Comparison of ENCODE assay signal across 27 cellular contexts in the genomic region with DNA sequence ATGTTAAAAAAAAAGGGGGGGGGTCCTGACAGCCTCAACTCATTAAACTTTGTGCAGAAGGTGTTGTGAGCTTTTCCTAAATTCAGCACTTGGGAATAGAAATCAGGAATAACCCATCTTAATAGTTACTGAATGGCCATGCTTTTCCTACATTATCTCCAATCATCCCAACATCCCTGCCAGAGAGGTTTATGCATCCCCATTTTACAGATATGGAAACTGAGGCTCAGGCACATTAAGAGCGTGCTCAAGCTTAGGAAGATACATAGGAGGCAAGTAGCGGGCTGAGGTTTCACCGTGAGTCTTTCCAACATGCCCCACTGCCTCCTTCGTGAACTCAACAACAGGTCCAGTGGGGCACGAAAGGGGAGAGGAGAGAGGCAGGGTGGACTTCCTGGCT.
DNase-seq lines count a peak whose midpoint lies in the region; ATAC-seq, FAIRE-seq and TF ChIP-seq lines count a peak whose summit lies in the region.
"Had no signal": no experiment of that assay in that cellular context is flagged by ENCODE, and none has a peak within 500 bp of the region (broad histone marks: within the 10 kb centered on the region; RNA-seq: fewer than 3 reads in every experiment).

No MANE protein-coding gene starts in this region.

- TF ChIP-seq POLR2A in K562 (conservative IDR thresholded peaks at IDR 0.05) = no peak

- no peak for DNase-seq in GM23338 (ENCODE audit: low spot score)
- DNase-seq in K562 (ENCODE audit: extremely low read depth in 1 of 4, low spot score in 3 of 4) = no peak
- DNase-seq in naive thymus-derived CD4-positive, alpha-beta T cell = no peak
- DNase-seq in natural killer cell = no peak
- no peak for DNase-seq in activated naive CD4-positive, alpha-beta T cell treated with anti-CD3 and anti-CD28 coated beads, Interleukin-2, amount 50 U/mL, for 72 hours (ENCODE audit: low spot score in 2 of 2)
- no peak for DNase-seq in mesothelial cell of epicardium (ENCODE audit: low spot score in 2 of 2, unreplicated experiment in 2 of 2)
- DNase-seq in NCI-H345 treated with DMSO at 0.1 percent for 48 hours (lab: John Stamatoyannopoulos, UW; ENCODE audit: unreplicated experiment) = no peak
- DNase-seq: activated CD4-positive, alpha-beta T cell treated with anti-CD3 and anti-CD28 coated beads for 1 hour; activated CD8-positive, alpha-beta memory T cell treated with anti-CD3 and anti-CD28 coated beads, Interleukin-2, amount 50 U/mL, for 48 hours; DMS79 treated with DMSO at 0.1 percent for 48 hours; immature natural killer cell; left colon; NCI-H1105; NCI-H187; NCI-H510A treated with DMSO at 0.1 percent for 48 hours; right cardiac atrium; stimulated activated CD4-positive, alpha-beta T cell treated with anti-CD3 and anti-CD28 coated beads, Interleukin-12 subunit alpha, Interleukin-12 subunit beta, amount 100 ng/mL, for 4 hours; stimulated activated CD4-positive, alpha-beta T cell treated with anti-CD3 and anti-CD28 coated beads, Interleukin-2, amount 100 ng/mL, for 48 hours had no signal

- H3K27me3 Mint-ChIP-seq in GM23338 (ENCODE audit: insufficient read depth, low read depth, poor library complexity) (peaks cover 7% of the 10 kb centered on the region), natural killer cell (ENCODE audit: low read depth in 2 of 2) (peaks cover 17 to 38% of the 10 kb centered on the region in 2 donors), mesothelial cell of epicardium (ENCODE audit: low read depth) (no peaks in the 10 kb centered on the region)
- H3K27me3 Mint-ChIP-seq in naive thymus-derived CD4-positive, alpha-beta T cell = no peaks in the 10 kb centered on the region
- H3K27me3 Mint-ChIP-seq: activated CD8-positive, alpha-beta T cell treated with anti-CD3 and anti-CD28 coated beads for 36 hours; activated naive CD4-positive, alpha-beta T cell treated with anti-CD3 and anti-CD28 coated beads, Interleukin-2, amount 10 ng/mL, durations not matched to agents 7 days and 5 days had no signal

- H3K27ac Mint-ChIP-seq in GM23338 (no peak overlapping the region), natural killer cell (no peak overlapping the region), mesothelial cell of epicardium (no peak overlapping the region)
- peak overlapping the region in 6 of 9 donors; percentile 36 to 91 (median 61) for H3K27ac Mint-ChIP-seq in naive thymus-derived CD4-positive, alpha-beta T cell
- no peak overlapping the region for H3K27ac Mint-ChIP-seq in activated naive CD4-positive, alpha-beta T cell treated with anti-CD3 and anti-CD28 coated beads, Interleukin-2, amount 50 U/mL, for 72 hours
- H3K27ac Mint-ChIP-seq: activated CD8-positive, alpha-beta T cell treated with anti-CD3 and anti-CD28 coated beads for 36 hours; immature natural killer cell had no signal

- no peaks in the 10 kb centered on the region for H3K9me2 ChIP-seq in GM23338 (ENCODE audit: insufficient read depth)

- H3K36me3 Mint-ChIP-seq in GM23338 (ENCODE audit: low read depth) (no peaks in the 10 kb centered on the region), natural killer cell (no peaks in the 10 kb centered on the region), mesothelial cell of epicardium (no peaks in the 10 kb centered on the region)
- H3K36me3 Mint-ChIP-seq in naive thymus-derived CD4-positive, alpha-beta T cell = no peaks in the 10 kb centered on the region
- H3K36me3 Mint-ChIP-seq in activated naive CD4-positive, alpha-beta T cell treated with anti-CD3 and anti-CD28 coated beads, Interleukin-2, amount 50 U/mL, for 72 hours = no peaks in the 10 kb centered on the region
- H3K36me3 Mint-ChIP-seq: activated naive CD4-positive, alpha-beta T cell treated with anti-CD3 and anti-CD28 coated beads, Interleukin-2, amount 10 ng/mL, durations not matched to agents 7 days and 5 days; brain; immature natural killer cell had no signal

- H3K4me3 Mint-ChIP-seq in GM23338 (no peak overlapping the region), natural killer cell (no peak overlapping the region), mesothelial cell of epicardium (no peak overlapping the region)
- H3K4me3 Mint-ChIP-seq in naive thymus-derived CD4-positive, alpha-beta T cell = peak overlapping the region in 3 of 10 donors; percentile 48 to 75 (median 56)
- H3K4me3 Mint-ChIP-seq: activated CD8-positive, alpha-beta T cell treated with anti-CD3 and anti-CD28 coated beads for 36 hours; activated naive CD4-positive, alpha-beta T cell treated with anti-CD3 and anti-CD28 coated beads, Interleukin-2, amount 10 ng/mL, durations not matched to agents 7 days and 5 days; activated T-helper 1 cell treated with anti-CD3 and anti-CD28 coated beads, Interleukin-12 subunit alpha, Interleukin-12 subunit beta, Interleukin-2, Interleukin-4 antibody, amounts not matched to agents 30 ng/mL and 10 ng/mL and 1 ng/mL, durations not matched to agents 14 hours and 24 hours and 36 hours; brain; immature natural killer cell had no signal

- peak overlapping the region in 10 of 11 experiments; percentile 45 to 85 (median 77); a peak in 18 of 22 replicates for H3K27ac ChIP-seq in BLaER1 treated with 17β-estradiol and CSF1 and Interleukin-3, amounts not matched to agents 10 nM and 100 nM
- H3K27ac ChIP-seq in GM23338 (ENCODE audit: low read depth) (no peak overlapping the region), K562 (ENCODE audit: extremely low read depth, low read depth, low read length) (no peak overlapping the region)
- no peak overlapping the region for H3K27ac ChIP-seq in naive thymus-derived CD4-positive, alpha-beta T cell (ENCODE audit: low read depth, low read length)
- H3K27ac ChIP-seq: C4-2B, tibial nerve had no signal

- H3K9me3 Mint-ChIP-seq in GM23338 (no peaks in the 10 kb centered on the region), natural killer cell (no peaks in the 10 kb centered on the region), mesothelial cell of epicardium (no peaks in the 10 kb centered on the region)
- H3K9me3 Mint-ChIP-seq in naive thymus-derived CD4-positive, alpha-beta T cell = no peaks in the 10 kb centered on the region
- H3K9me3 Mint-ChIP-seq in activated naive CD4-positive, alpha-beta T cell treated with anti-CD3 and anti-CD28 coated beads, Interleukin-2, amount 50 U/mL, for 72 hours = no peaks in the 10 kb centered on the region
- H3K9me3 Mint-ChIP-seq: activated CD8-positive, alpha-beta T cell treated with anti-CD3 and anti-CD28 coated beads for 36 hours; activated naive CD4-positive, alpha-beta T cell treated with anti-CD3 and anti-CD28 coated beads, Interleukin-2, amount 10 ng/mL, durations not matched to agents 7 days and 5 days; activated T-helper 1 cell treated with anti-CD3 and anti-CD28 coated beads, Interleukin-12 subunit alpha, Interleukin-12 subunit beta, Interleukin-2, Interleukin-4 antibody, amounts not matched to agents 30 ng/mL and 10 ng/mL and 1 ng/mL, durations not matched to agents 14 hours and 24 hours and 36 hours; immature natural killer cell had no signal

- H3K79me2 ChIP-seq in GM23338 (replicated peaks; ENCODE audit: insufficient read depth) (no peaks in the 10 kb centered on the region), K562 (ENCODE audit: control insufficient read depth, insufficient read depth, low read length) (no peaks in the 10 kb centered on the region)

- intact Hi-C loops in K562 (cut with micrococcal nuclease) = no loop called here
- intact Hi-C loops in naive thymus-derived CD4-positive, alpha-beta T cell (cut with micrococcal nuclease) = loop anchor here (1.0 to 2.0 kb wide), 2 partner anchors 23 to 25 kb away; no protein-coding TSS in a partner anchor
- intact Hi-C loops in natural killer cell (cut with micrococcal nuclease) = no loop called here

- no peaks in the 10 kb centered on the region for H3F3A ChIP-seq in GM23338 (replicated peaks; ENCODE audit: low read depth)

- H3K4me1 Mint-ChIP-seq in GM23338 = peaks cover 13% of the 10 kb centered on the region
- H3K4me1 Mint-ChIP-seq in naive thymus-derived CD4-positive, alpha-beta T cell = peaks cover 20 to 54% (median 49%) of the 10 kb centered on the region in 7 donors
- H3K4me1 Mint-ChIP-seq in natural killer cell = peaks cover 4 to 23% of the 10 kb centered on the region in 2 donors
- peaks cover 7% of the 10 kb centered on the region for H3K4me1 Mint-ChIP-seq in mesothelial cell of epicardium

- 0 out of 20 replicates have a peak overlapping the region, but pooled peaks of 1 of the 10 experiments have one; percentile 6 for H3K4me3 ChIP-seq in BLaER1 treated with 17β-estradiol and CSF1 and Interleukin-3, amounts not matched to agents 10 nM and 100 nM
- H3K4me3 ChIP-seq in GM23338 = no peak overlapping the region
- no peak overlapping the region for H3K4me3 ChIP-seq in K562
- H3K4me3 ChIP-seq in naive thymus-derived CD4-positive, alpha-beta T cell (ENCODE audit: low read length) = no peak overlapping the region
- H3K4me3 ChIP-seq: MG63, tibial nerve had no signal

- CTCF ChIA-PET in K562 (lab: Yijun Ruan, JAX; ENCODE audit: low intra/inter-chr PET ratio) = no interaction called here
- CTCF ChIA-PET in naive thymus-derived CD4-positive, alpha-beta T cell (lab: Charles Lee) = interaction anchor here (0.9 kb wide), 1 partner anchor 39 kb away, joined by 3 read pairs; no protein-coding TSS in a partner anchor

- H3K9ac ChIP-seq in BLaER1 treated with 17β-estradiol and CSF1 and Interleukin-3, amounts not matched to agents 10 nM and 100 nM = peak overlapping the region in 10 of 11 experiments; percentile 36 to 72 (median 64); a peak in 13 of 22 replicates
- H3K9ac ChIP-seq in K562 (ENCODE audit: insufficient read depth in 1 of 2, low read depth in 2 of 2, low read length in 2 of 2) = no peak overlapping the region

- H2AFZ ChIP-seq in GM23338 (0 out of 2 replicates have a peak overlapping the region, but pooled peaks have one; percentile 18), K562 (ENCODE audit: low read depth, low read length) (no peak overlapping the region)

- TF ChIP-seq RAD21 in K562 (CRISPR knock-in tag; conservative IDR thresholded peaks at IDR 0.05 in 1 of 2, IDR thresholded peaks at IDR 0.05 in 1 of 2) = no peak

- FAIRE-seq in K562 (lab: Jason Lieb, UNC) = no peak

- TF ChIP-seq CTCF in GM23338 (conservative IDR thresholded peaks at IDR 0.05; ENCODE audit: low read depth in 2 of 2) = no peak
- TF ChIP-seq CTCF in K562 (IDR thresholded peaks at IDR 0.05 in 2 of 3, conservative IDR thresholded peaks at IDR 0.05 in 1 of 3; ENCODE audit: insufficient read depth in 2 of 3, low read depth in 1 of 3, low read length in 3 of 3) = no peak
- no peak for TF ChIP-seq CTCF in natural killer cell (IDR thresholded peaks at IDR 0.05)
- TF ChIP-seq CTCF in mesothelial cell of epicardium (IDR thresholded peaks at IDR 0.05; ENCODE audit: unreplicated experiment) = no peak

- in situ Hi-C loops in K562 (cut with MboI) = no loop called here

- no peaks in the 10 kb centered on the region for H4K20me1 ChIP-seq in BLaER1 treated with 17β-estradiol and CSF1 and Interleukin-3, amounts not matched to agents 10 nM and 100 nM
- H4K20me1 ChIP-seq in GM23338 (replicated peaks; ENCODE audit: insufficient read depth) = no peaks in the 10 kb centered on the region
- H4K20me1 ChIP-seq in K562 (replicated peaks; ENCODE audit: control insufficient read depth, insufficient read depth, low read length) = 0 out of 2 replicates have a peak, but pooled peaks cover 3% of the 10 kb centered on the region

- peak overlapping the region; percentile 53 to 93 (median 72) for H3K4me2 ChIP-seq in BLaER1 treated with 17β-estradiol and CSF1 and Interleukin-3, amounts not matched to agents 10 nM and 100 nM
- no peak overlapping the region for H3K4me2 ChIP-seq in GM23338
- no peak overlapping the region for H3K4me2 ChIP-seq in K562 (ENCODE audit: insufficient read depth, low read length)

- POLR2A ChIA-PET in K562 (lab: Yijun Ruan, JAX) = no interaction called here
- POLR2A ChIA-PET in naive thymus-derived CD4-positive, alpha-beta T cell (lab: Charles Lee) = interaction anchor here (0.6 to 2.0 kb wide), 5 partner anchors 126 to 162 kb away, joined by 3 to 8 read pairs (median 3); a partner anchor contains a TSS

- H3K9me3 ChIP-seq in BLaER1 treated with 17β-estradiol and CSF1 and Interleukin-3, amounts not matched to agents 10 nM and 100 nM (replicated peaks in 1 of 11) = peaks cover 42 to 64% (median 55%) of the 10 kb centered on the region in 11 experiments
- no peaks in the 10 kb centered on the region for H3K9me3 ChIP-seq in K562 (replicated peaks; ENCODE audit: control insufficient read depth, insufficient read depth, low read depth, low read length)
- H3K9me3 ChIP-seq in naive thymus-derived CD4-positive, alpha-beta T cell (ENCODE audit: control insufficient read depth in 2 of 3, low read length in 3 of 3) = no peaks in the 10 kb centered on the region
- H3K9me3 ChIP-seq: MG63, tibial nerve had no signal

- H3K36me3 ChIP-seq in BLaER1 treated with 17β-estradiol and CSF1 and Interleukin-3, amounts not matched to agents 10 nM and 100 nM = peaks cover 0 to 5% (median 0%) of the 10 kb centered on the region in 11 experiments; a peak in 3 of 22 replicates
- H3K36me3 ChIP-seq in GM23338 (ENCODE audit: insufficient read depth) = no peaks in the 10 kb centered on the region
- no peaks in the 10 kb centered on the region for H3K36me3 ChIP-seq in K562 (ENCODE audit: control insufficient read depth, insufficient read depth, low read length)
- no peaks in the 10 kb centered on the region for H3K36me3 ChIP-seq in naive thymus-derived CD4-positive, alpha-beta T cell (ENCODE audit: control insufficient read depth in 2 of 3, insufficient read depth in 3 of 3, low read length in 3 of 3)
- H3K36me3 ChIP-seq: MG63, tibial nerve had no signal

- 2% methylated on average over 5 of the region's 5 CpGs for WGBS in K562 (ENCODE audit: insufficient coverage, low coverage, missing lambda C conversion rate)

- BruUV-seq in K562 (replicated peaks; lab: Mats Ljungman, UMichigan) = no TSS peak

- H3K9me1 ChIP-seq in K562 (ENCODE audit: control insufficient read depth, insufficient read depth, low read length) = no peaks in the 10 kb centered on the region

- no peak for TF ChIP-seq EP300 in K562 (IDR thresholded peaks at IDR 0.05; ENCODE audit: low read length)

- H3K4me1 ChIP-seq in BLaER1 treated with 17β-estradiol and CSF1 and Interleukin-3, amounts not matched to agents 10 nM and 100 nM = peaks cover 55 to 66% (median 62%) of the 10 kb centered on the region in 10 experiments
- H3K4me1 ChIP-seq in GM23338 (ENCODE audit: insufficient read depth) (peaks cover 4% of the 10 kb centered on the region; the same call in 1 of the 2 replicates), K562 (replicated peaks in 1 of 2; ENCODE audit: control insufficient read depth in 2 of 2, insufficient read depth in 2 of 2, low read length in 2 of 2) (no peaks in the 10 kb centered on the region)
- peaks cover 0 to 23% of the 10 kb centered on the region in 2 donors for H3K4me1 ChIP-seq in naive thymus-derived CD4-positive, alpha-beta T cell (ENCODE audit: control insufficient read depth in 2 of 2, insufficient read depth in 2 of 2, low read length in 2 of 2)
- H3K4me1 ChIP-seq: tibial nerve had no signal

- no peak for ATAC-seq in GM23338
- no peak for ATAC-seq in K562
- no peak for ATAC-seq in naive thymus-derived CD4-positive, alpha-beta T cell
- ATAC-seq in natural killer cell = no peak
- ATAC-seq in activated naive CD4-positive, alpha-beta T cell treated with anti-CD3 and anti-CD28 coated beads, Interleukin-2, amount 50 U/mL, for 72 hours = no peak
- ATAC-seq: left colon, Right ventricle myocardium inferior had no signal

- no peaks in the 10 kb centered on the region for H3K27me3 ChIP-seq in BLaER1 treated with 17β-estradiol and CSF1 and Interleukin-3, amounts not matched to agents 10 nM and 100 nM
- no peaks in the 10 kb centered on the region for H3K27me3 ChIP-seq in GM23338 (ENCODE audit: insufficient read depth)
- H3K27me3 ChIP-seq in K562 (ENCODE audit: control insufficient read depth in 2 of 2, insufficient read depth in 2 of 2, low read length in 2 of 2) = peaks cover 3 to 18% of the 10 kb centered on the region in 2 experiments; a peak in 2 of 5 replicates
- no peaks in the 10 kb centered on the region for H3K27me3 ChIP-seq in naive thymus-derived CD4-positive, alpha-beta T cell (ENCODE audit: control insufficient read depth in 2 of 2, insufficient read depth in 2 of 2, low read length in 2 of 2)
- H3K27me3 ChIP-seq: MG63 had no signal

Comparison
In these comparisons a context has a peak if more than half of its experiments do, and no peak if none do; other contexts are left out.
1. H3K27ac ChIP-seq: peak in BLaER1 treated with 17β-estradiol and CSF1 and Interleukin-3, amounts not matched to agents 10 nM and 100 nM (10 of 11); none in GM23338 (single experiment), K562 (single experiment) and naive thymus-derived CD4-positive, alpha-beta T cell (single experiment).
2. H3K4me2 ChIP-seq: peak in BLaER1 treated with 17β-estradiol and CSF1 and Interleukin-3, amounts not matched to agents 10 nM and 100 nM (11 of 11); none in GM23338 (single experiment) and K562 (single experiment).
3. H3K9ac ChIP-seq: peak in BLaER1 treated with 17β-estradiol and CSF1 and Interleukin-3, amounts not matched to agents 10 nM and 100 nM (10 of 11); none in K562 (0 of 2).
4. H3K27ac Mint-ChIP-seq: peak in naive thymus-derived CD4-positive, alpha-beta T cell (6 of 9); none in GM23338 (single experiment), natural killer cell (0 of 2), activated naive CD4-positive, alpha-beta T cell treated with anti-CD3 and anti-CD28 coated beads, Interleukin-2, amount 50 U/mL, for 72 hours (0 of 2) and mesothelial cell of epicardium (single experiment).
5. intact Hi-C loops: an anchor here in naive thymus-derived CD4-positive, alpha-beta T cell (1.0 to 2.0 kb wide); none called in K562 and natural killer cell.